In the genomic region with DNA sequence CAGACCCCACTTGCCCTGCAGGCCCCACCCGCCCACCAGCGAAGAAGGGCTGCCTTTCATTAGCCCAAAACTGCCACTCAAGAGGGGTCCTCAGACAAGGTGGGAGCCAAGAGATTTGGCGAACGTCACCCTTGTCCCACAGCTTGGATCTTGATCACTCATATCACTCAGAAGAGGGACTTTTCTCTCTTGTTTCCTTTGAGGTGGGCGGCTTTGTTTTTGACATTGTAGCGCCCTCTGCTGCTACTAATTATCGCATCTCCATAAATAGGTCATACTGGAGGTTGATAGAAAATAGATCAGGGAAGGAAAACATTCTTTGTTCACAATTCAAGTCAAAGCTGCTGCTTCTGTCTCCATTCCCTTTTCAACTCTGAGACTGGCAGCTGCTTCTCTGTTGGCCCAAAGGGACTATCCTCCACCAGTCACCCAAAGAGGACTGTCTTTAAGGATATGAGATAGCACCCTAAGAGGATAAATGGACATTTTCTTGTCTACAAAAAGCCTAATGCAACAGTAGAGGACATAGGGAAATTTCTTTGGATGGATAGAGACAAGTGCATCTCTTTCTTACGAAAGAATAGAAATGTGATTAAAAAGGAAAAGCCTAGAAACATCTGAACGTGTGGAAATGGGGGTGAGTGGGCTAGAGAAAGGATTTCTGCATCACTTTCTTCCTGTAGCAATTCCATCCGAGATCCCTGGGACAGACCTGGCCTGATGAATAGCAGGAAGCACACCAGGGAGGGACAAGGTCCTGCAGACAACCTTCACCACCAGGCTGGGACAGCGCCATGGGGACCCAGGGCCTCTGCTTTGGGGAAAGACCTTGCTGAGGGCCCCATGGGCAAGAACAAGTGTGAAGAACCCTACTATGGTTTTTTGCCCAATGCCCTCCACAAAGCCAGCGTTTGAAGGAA, we compare ENCODE assay signal across 8 cellular contexts.
DNase-seq lines count a peak whose midpoint lies in the region; ATAC-seq and TF ChIP-seq lines count a peak whose summit lies in the region.

No MANE protein-coding gene starts in this region.

- H3K4me1 ChIP-seq in mesenchymal stem cell (ENCODE audit: control insufficient read depth, insufficient read depth, low read depth, low read length) = peaks cover 6% of the 10 kb centered on the region

- no peak overlapping the region for H2AFZ ChIP-seq in mesenchymal stem cell (ENCODE audit: low read depth, low read length)

- peak; percentile 14 for TF ChIP-seq CTCF in coronary artery (IDR thresholded peaks at IDR 0.05)

- POLR2A ChIA-PET in activated CD4-positive, alpha-beta T cell treated with anti-CD3 and anti-CD28 coated beads, Interleukin-2, amount 10 ng/mL, durations not matched to agents 7 days and 5 days (lab: Charles Lee) = no interaction called here

- ATAC-seq in HG02973 (IDR thresholded peaks at IDR 0.05; ENCODE audit: unreplicated experiment) = peak; percentile 42
- no peak for ATAC-seq in GM18870 (IDR thresholded peaks at IDR 0.05; ENCODE audit: unreplicated experiment)

- H3K4me3 ChIP-seq in coronary artery (no peak overlapping the region), mesenchymal stem cell (ENCODE audit: insufficient read depth in 1 of 2, low read depth in 1 of 2, low read length in 2 of 2) (no peak overlapping the region)

- H3K36me3 Mint-ChIP-seq in activated CD4-positive, alpha-beta T cell treated with anti-CD3 and anti-CD28 coated beads, Interleukin-2, amount 10 ng/mL, durations not matched to agents 7 days and 5 days (ENCODE audit: low read depth) = no peaks in the 10 kb centered on the region

- WGBS in mesenchymal stem cell = 80% methylated on average over 9 of the region's 12 CpGs

- H3K23ac ChIP-seq in mesenchymal stem cell (ENCODE audit: low read length in 2 of 2) = no peak overlapping the region

- H3K4ac ChIP-seq in mesenchymal stem cell (ENCODE audit: low read depth in 1 of 2, low read length in 2 of 2) = peak overlapping the region in 1 of 2 experiments; percentile 57

- CTCF ChIA-PET in activated CD4-positive, alpha-beta T cell treated with anti-CD3 and anti-CD28 coated beads, Interleukin-2, amount 10 ng/mL, durations not matched to agents 7 days and 5 days (lab: Charles Lee) = no interaction called here

- H2BK5ac ChIP-seq in mesenchymal stem cell (ENCODE audit: low read depth, low read length, poor library complexity, severe bottlenecking) = no peak overlapping the region

- H3K4me1 Mint-ChIP-seq in activated CD4-positive, alpha-beta T cell treated with anti-CD3 and anti-CD28 coated beads, Interleukin-2, amount 10 ng/mL, durations not matched to agents 7 days and 5 days = no peaks in the 10 kb centered on the region

- no peak overlapping the region for H3K27ac Mint-ChIP-seq in activated CD4-positive, alpha-beta T cell treated with anti-CD3 and anti-CD28 coated beads, Interleukin-2, amount 10 ng/mL, durations not matched to agents 7 days and 5 days

- H3K4me2 ChIP-seq in mesenchymal stem cell (ENCODE audit: low read length, poor library complexity, severe bottlenecking) = no peak overlapping the region

- H3K36me3 ChIP-seq in mesenchymal stem cell (ENCODE audit: control insufficient read depth in 1 of 2, insufficient read depth in 2 of 2, low read depth in 1 of 2, low read length in 2 of 2) = no peaks in the 10 kb centered on the region

- H2AK5ac ChIP-seq in mesenchymal stem cell (ENCODE audit: low read length, severe bottlenecking) = no peak overlapping the region

- peak overlapping the region; percentile 26 for H2BK15ac ChIP-seq in mesenchymal stem cell (ENCODE audit: low read depth, poor library complexity, severe bottlenecking)

- H4K91ac ChIP-seq in mesenchymal stem cell (ENCODE audit: low read length) = peak overlapping the region; percentile 56

- H2BK120ac ChIP-seq in mesenchymal stem cell (ENCODE audit: low read depth, low read length) = no peak overlapping the region

- peak overlapping the region in 1 of 2 experiments; percentile 45 for H2BK12ac ChIP-seq in mesenchymal stem cell (ENCODE audit: low read length in 2 of 2)

- no peak overlapping the region for H3K14ac ChIP-seq in mesenchymal stem cell (ENCODE audit: low read length in 2 of 2)

- no peaks in the 10 kb centered on the region for H3K27me3 Mint-ChIP-seq in activated CD4-positive, alpha-beta T cell treated with anti-CD3 and anti-CD28 coated beads, Interleukin-2, amount 10 ng/mL, durations not matched to agents 7 days and 5 days

- no peak overlapping the region for H4K8ac ChIP-seq in mesenchymal stem cell (ENCODE audit: low read length)

- no peak overlapping the region for H3K9ac ChIP-seq in mesenchymal stem cell (ENCODE audit: low read length)

- peak overlapping the region in 1 of 2 experiments; percentile 5 for H3K18ac ChIP-seq in mesenchymal stem cell (ENCODE audit: low read depth in 1 of 2, low read length in 2 of 2)

- H3K79me1 ChIP-seq in mesenchymal stem cell (replicated peaks; ENCODE audit: low read length, poor library complexity, severe bottlenecking) = no peaks in the 10 kb centered on the region

- H3K4me3 Mint-ChIP-seq in activated CD4-positive, alpha-beta T cell treated with anti-CD3 and anti-CD28 coated beads, Interleukin-2, amount 10 ng/mL, durations not matched to agents 7 days and 5 days = peak overlapping the region; percentile 10

- H3K27me3 ChIP-seq in mesenchymal stem cell (ENCODE audit: control insufficient read depth in 1 of 2, insufficient read depth in 1 of 2, low read length in 2 of 2) = peaks cover 0 to 43% of the 10 kb centered on the region in 2 experiments

- H3K9me3 ChIP-seq in mesenchymal stem cell (ENCODE audit: control insufficient read depth, low read length) = no peaks in the 10 kb centered on the region

- no peaks in the 10 kb centered on the region for H3K9me3 Mint-ChIP-seq in activated CD4-positive, alpha-beta T cell treated with anti-CD3 and anti-CD28 coated beads, Interleukin-2, amount 10 ng/mL, durations not matched to agents 7 days and 5 days

- DNase-seq in activated CD4-positive, alpha-beta T cell treated with anti-CD3 and anti-CD28 coated beads, Interleukin-2, amount 10 ng/mL, durations not matched to agents 7 days and 5 days = no peak
- no peak for DNase-seq in activated CD4-positive, alpha-beta T cell treated with anti-CD3 and anti-CD28 coated beads, Interleukin-2, amount 50 U/mL, for 4 hours
- DNase-seq in NCI-H82 treated with DMSO at 0.1 percent for 48 hours (lab: John Stamatoyannopoulos, UW; ENCODE audit: unreplicated experiment) = peak; percentile 17
- no peak for DNase-seq in coronary artery (ENCODE audit: low spot score)
- DNase-seq in mesenchymal stem cell = peak; percentile 56
- no peak for DNase-seq in activated CD8-positive, alpha-beta memory T cell treated with anti-CD3 and anti-CD28 coated beads, Interleukin-2, amount 50 U/mL, for 4 hours

- H3K27ac ChIP-seq in coronary artery (no peak overlapping the region), mesenchymal stem cell (ENCODE audit: low read length, poor library complexity, severe bottlenecking) (no peak overlapping the region)

Comparison
In these comparisons a context has a peak if more than half of its experiments do, and no peak if none do; other contexts are left out.
1. DNase-seq: peak in NCI-H82 treated with DMSO at 0.1 percent for 48 hours (single experiment) and mesenchymal stem cell (single experiment); none in activated CD4-positive, alpha-beta T cell treated with anti-CD3 and anti-CD28 coated beads, Interleukin-2, amount 10 ng/mL, durations not matched to agents 7 days and 5 days (single experiment), activated CD4-positive, alpha-beta T cell treated with anti-CD3 and anti-CD28 coated beads, Interleukin-2, amount 50 U/mL, for 4 hours (0 of 2), coronary artery (single experiment) and activated CD8-positive, alpha-beta memory T cell treated with anti-CD3 and anti-CD28 coated beads, Interleukin-2, amount 50 U/mL, for 4 hours (single experiment).